ENCODE assay signal across 3 cellular contexts in the genomic region with DNA sequence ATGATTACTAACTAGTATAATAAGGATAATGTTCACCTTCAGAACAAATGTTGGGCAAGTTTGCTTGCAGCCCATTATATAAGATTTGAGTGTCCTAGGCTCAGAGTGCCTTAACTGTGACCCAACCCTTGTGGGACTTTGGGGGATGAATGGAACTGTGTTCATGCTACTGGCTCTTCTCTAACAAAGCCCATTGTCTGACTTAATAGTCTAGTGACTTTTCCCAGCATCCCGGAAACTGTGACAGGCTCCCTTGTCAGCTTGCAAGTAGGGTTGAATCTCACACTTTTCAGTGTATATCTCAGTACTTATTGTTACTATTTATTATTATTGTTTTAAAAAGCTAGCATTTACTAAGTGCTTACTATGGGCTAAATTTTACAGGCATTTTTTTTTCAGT.
DNase-seq lines count a peak whose midpoint lies in the region; ATAC-seq and FAIRE-seq lines count a peak whose summit lies in the region.
"Not testable (repeated sequence)": the region's sequence is repeated elsewhere in the genome, so short reads cannot be mapped to it uniquely, and the experiment has no call there.

No MANE protein-coding gene starts in this region.

- peak; percentile 97 for FAIRE-seq in frontal cortex (lab: Jason Lieb, UNC)
- FAIRE-seq in urothelium cell line (lab: Jason Lieb, UNC): peak; percentile 71

- intact Hi-C loops in sciatic nerve (cut with DNase I): not testable (repeated sequence)

- not testable (repeated sequence) for DNase-seq in frontal cortex (ENCODE audit: low spot score in 2 of 2); sciatic nerve (ENCODE audit: low spot score); urothelium cell line (ENCODE audit: low spot score)

- ATAC-seq in sciatic nerve: peak; percentile 66
